8 cellular contexts compared by ENCODE assay signal in the genomic region with DNA sequence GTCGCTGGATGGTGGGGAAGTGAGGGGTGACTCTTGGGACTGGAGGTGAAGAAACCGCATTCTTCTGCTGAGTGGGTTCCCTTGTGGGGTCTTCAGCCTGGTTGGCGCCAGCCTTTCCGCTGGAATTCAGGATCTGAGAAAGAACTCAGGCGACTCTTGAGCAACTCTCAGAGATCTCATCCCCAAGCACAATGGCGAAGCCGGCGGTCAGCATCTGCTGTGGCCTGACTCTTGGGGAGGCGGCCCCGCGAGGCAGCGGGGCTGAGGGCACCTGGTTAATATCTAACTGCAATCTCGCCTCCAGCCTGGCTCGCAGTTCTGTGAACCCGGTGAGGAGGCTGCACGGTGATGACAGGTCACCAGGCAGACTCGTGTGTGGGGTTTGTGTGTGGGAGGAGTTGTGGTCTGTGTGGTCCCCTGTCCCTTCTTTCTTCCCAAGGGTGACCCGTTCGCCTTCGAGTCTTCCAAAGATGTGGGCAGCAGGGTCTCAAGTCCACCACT. TPM values are rescaled to one million over a fixed set of nuclear protein-coding genes. Genes with fewer than 3 reads are reported as not detected.
DNase-seq lines count a peak whose midpoint lies in the region; ATAC-seq lines count a peak whose summit lies in the region.

No MANE protein-coding gene starts in this region.

- peak in 2 of 3 experiments; percentile 54 to 55 for DNase-seq in NCI-H1417 (lab: John Stamatoyannopoulos, UW)
- DNase-seq in NCI-H1417 treated with DMSO at 0.1 percent for 48 hours (lab: John Stamatoyannopoulos, UW): no peak
- peak; percentile 24 for DNase-seq in cerebellum (ENCODE audit: low spot score)
- DNase-seq in left kidney (ENCODE audit: low read depth, low spot score): peak; percentile 76
- DNase-seq in stimulated activated CD4-positive, alpha-beta T cell treated with anti-CD3 and anti-CD28 coated beads, Interleukin-4, amount 100 ng/mL, for 24 hours: peak; percentile 25
- no peak for DNase-seq in NCI-H2196 treated with DMSO at 0.1 percent for 48 hours (lab: John Stamatoyannopoulos, UW; ENCODE audit: unreplicated experiment)

- H3K9me3 Mint-ChIP-seq in T-helper 1 cell treated with Interleukin-12 subunit alpha and Interleukin-12 subunit beta and Interleukin-4 antibody, amounts not matched to agents 30 μg/mL and 1 μg/mL, for 36 hours: peaks cover 56% of the 10 kb centered on the region

- peak; percentile 10 for ATAC-seq in HG03025 (IDR thresholded peaks at IDR 0.05; ENCODE audit: low FRiP score, unreplicated experiment)

- peaks cover 12% of the 10 kb centered on the region for H3K4me1 Mint-ChIP-seq in T-helper 1 cell treated with Interleukin-12 subunit alpha and Interleukin-12 subunit beta and Interleukin-4 antibody, amounts not matched to agents 30 μg/mL and 1 μg/mL, for 36 hours (ENCODE audit: low read depth)

- H3K27ac Mint-ChIP-seq in T-helper 1 cell treated with Interleukin-12 subunit alpha and Interleukin-12 subunit beta and Interleukin-4 antibody, amounts not matched to agents 30 μg/mL and 1 μg/mL, for 36 hours: peak overlapping the region; percentile 80

- peaks cover 28% of the 10 kb centered on the region for H3K36me3 Mint-ChIP-seq in T-helper 1 cell treated with Interleukin-12 subunit alpha and Interleukin-12 subunit beta and Interleukin-4 antibody, amounts not matched to agents 30 μg/mL and 1 μg/mL, for 36 hours (ENCODE audit: low read depth)

- peak overlapping the region; percentile 94 for H3K4me3 Mint-ChIP-seq in T-helper 1 cell treated with Interleukin-12 subunit alpha and Interleukin-12 subunit beta and Interleukin-4 antibody, amounts not matched to agents 30 μg/mL and 1 μg/mL, for 36 hours

- no peaks in the 10 kb centered on the region for H3K27me3 Mint-ChIP-seq in T-helper 1 cell treated with Interleukin-12 subunit alpha and Interleukin-12 subunit beta and Interleukin-4 antibody, amounts not matched to agents 30 μg/mL and 1 μg/mL, for 36 hours (ENCODE audit: low read depth)

RNA-seq across cellular contexts. Expression of a gene that starts 0.9 kb away (rescaled TPM):
- 37.8 TPM for total RNA-seq in cerebellum

RNA-seq across cellular contexts. Expression of a gene that starts 28.9 kb away (rescaled TPM):
- 23.0 TPM for total RNA-seq in cerebellum

RNA-seq across cellular contexts. Expression of a gene that starts 30.6 kb away (rescaled TPM):
- 20.2 TPM for total RNA-seq in cerebellum

RNA-seq across cellular contexts. Expression of a gene that starts 46.4 kb away (rescaled TPM):
- 22.2 TPM for total RNA-seq in cerebellum

Comparison
In these comparisons a context has a peak if more than half of its experiments do, and no peak if none do; other contexts are left out.
1. DNase-seq: peak in NCI-H1417 (2 of 3), cerebellum (single experiment), left kidney (single experiment) and stimulated activated CD4-positive, alpha-beta T cell treated with anti-CD3 and anti-CD28 coated beads, Interleukin-4, amount 100 ng/mL, for 24 hours (single experiment); none in NCI-H1417 treated with DMSO at 0.1 percent for 48 hours (single experiment) and NCI-H2196 treated with DMSO at 0.1 percent for 48 hours (single experiment).